2 cellular contexts compared by ENCODE assay signal in genomic region chr14:22283000-22283399, GRCh38.
TF ChIP-seq lines count a peak whose summit lies in the region.

No MANE protein-coding gene starts in this region.

TF ChIP-seq in HCT116, 20 proteins besides CTCF, POLR2A, EP300 and RAD21:
- TF ChIP-seq SP1 (IDR thresholded peaks at IDR 0.05; ENCODE audit: low read depth) = no peak
- TF ChIP-seq EZH2 (IDR thresholded peaks at IDR 0.05) = no peak
- no peak for TF ChIP-seq ZBTB33 (IDR thresholded peaks at IDR 0.05; ENCODE audit: extremely low read depth, insufficient replicate concordance, low read length)
- no peak for TF ChIP-seq JUND (IDR thresholded peaks at IDR 0.05)
- TF ChIP-seq CBX3 (IDR thresholded peaks at IDR 0.05; ENCODE audit: low read depth) = no peak
- no peak for TF ChIP-seq ZNF274 (IDR thresholded peaks at IDR 0.05; ENCODE audit: low read depth, low read length)
- no peak for TF ChIP-seq ATF3 (IDR thresholded peaks at IDR 0.05)
- TF ChIP-seq TCF7L2 (IDR thresholded peaks at IDR 0.05; ENCODE audit: borderline replicate concordance, extremely low read depth, insufficient read depth, insufficient read length) = no peak

TF ChIP-seq in K562, 482 proteins besides CTCF, POLR2A, EP300 and RAD21:
- peak; percentile 49; the same call in 1 of the 2 replicates for TF ChIP-seq ZNF316 (IDR thresholded peaks at IDR 0.05)
- TF ChIP-seq C11orf30 (IDR thresholded peaks at IDR 0.05; ENCODE audit: low read depth) = peak; percentile 30; the same call in 1 of the 2 replicates
- TF ChIP-seq ZNF12 (CRISPR knock-in tag; IDR thresholded peaks at IDR 0.05) = no peak
